Comparison of ENCODE assay signal across 13 cellular contexts in the genomic region with DNA sequence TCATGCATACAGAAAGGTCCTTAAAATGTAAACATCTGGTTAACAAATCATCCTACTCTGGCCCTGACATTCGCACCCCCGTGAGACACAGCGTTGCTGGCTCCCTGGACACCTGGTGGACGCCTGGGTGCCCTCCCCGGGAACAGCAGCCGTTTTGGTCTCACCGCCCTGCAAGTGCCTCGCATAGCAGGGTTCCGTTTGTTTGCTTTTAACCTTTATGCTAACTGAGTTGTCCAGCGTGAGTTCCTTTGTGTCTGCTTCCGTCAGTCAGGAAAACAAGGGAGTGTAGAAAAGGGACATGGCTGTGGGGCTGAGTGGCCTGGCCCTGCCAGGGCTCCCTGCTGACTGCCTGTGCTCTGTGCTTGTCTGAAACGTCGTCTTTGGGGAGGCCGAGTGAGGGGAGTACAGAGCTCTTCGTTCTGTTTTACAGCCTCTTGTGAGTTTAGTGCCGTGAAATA.
DNase-seq lines count a peak whose midpoint lies in the region; ATAC-seq lines count a peak whose summit lies in the region.
"Had no signal": no experiment of that assay in that cellular context is flagged by ENCODE, and none has a peak within 500 bp of the region (broad histone marks: within the 10 kb centered on the region; RNA-seq: fewer than 3 reads in every experiment).

No MANE protein-coding gene starts in this region.

- DNase-seq in DMS153 (lab: John Stamatoyannopoulos, UW) (peak; percentile 72), NCI-H1092 (lab: John Stamatoyannopoulos, UW) (peak; percentile 41), astrocyte of the hippocampus (ENCODE audit: low read depth, low spot score) (peak; percentile 38), mesenchymal stem cell (no peak), HAP-1 (ENCODE audit: low spot score in 2 of 2) (no peak), cardiac septum (ENCODE audit: low spot score) (no peak)
- DNase-seq in stimulated activated CD4-positive, alpha-beta T cell treated with anti-CD3 and anti-CD28 coated beads, Interleukin-12 subunit alpha, Interleukin-12 subunit beta, amount 100 ng/mL, for 4 hours: no peak
- DNase-seq: activated CD4-positive, CD25-positive, alpha-beta regulatory T cell; activated T-cell treated with anti-CD3 and anti-CD28 coated beads, Interleukin-2, amount 50 U/mL, for 4 hours; body of pancreas; NCI-H526 had no signal

- H3K4me1 ChIP-seq in mesenchymal stem cell (ENCODE audit: control insufficient read depth, insufficient read depth, low read depth, low read length): peaks cover 17% of the 10 kb centered on the region
- H3K4me1 ChIP-seq in HAP-1: no peaks in the 10 kb centered on the region
- H3K4me1 ChIP-seq: body of pancreas had no signal

- H3K36me3 ChIP-seq in mesenchymal stem cell (ENCODE audit: control insufficient read depth in 1 of 2, insufficient read depth in 2 of 2, low read depth in 1 of 2, low read length in 2 of 2) (peaks cover 37 to 76% of the 10 kb centered on the region in 2 experiments), HAP-1 (replicated peaks) (peaks cover 26% of the 10 kb centered on the region)

- H3K9ac ChIP-seq in mesenchymal stem cell (ENCODE audit: low read length): peak overlapping the region; percentile 48

- peaks cover 65% of the 10 kb centered on the region for H3K79me1 ChIP-seq in mesenchymal stem cell (replicated peaks; ENCODE audit: low read length, poor library complexity, severe bottlenecking)

- H3K27ac ChIP-seq in mesenchymal stem cell (ENCODE audit: low read length, poor library complexity, severe bottlenecking): peak overlapping the region; percentile 7
- H3K27ac ChIP-seq: body of pancreas, epithelial cell of prostate had no signal

- no peak for ATAC-seq in HG02759 (IDR thresholded peaks at IDR 0.05; ENCODE audit: unreplicated experiment)
- ATAC-seq: activated T-cell treated with anti-CD3 and anti-CD28 coated beads, Interleukin-2, amount 50 U/mL, for 4 hours; body of pancreas had no signal

- no peak overlapping the region for H2BK5ac ChIP-seq in mesenchymal stem cell (ENCODE audit: low read depth, low read length, poor library complexity, severe bottlenecking)

- H3K23ac ChIP-seq in mesenchymal stem cell (ENCODE audit: low read length in 2 of 2): peak overlapping the region in 1 of 2 experiments; percentile 60

- H3K4ac ChIP-seq in mesenchymal stem cell (ENCODE audit: low read depth in 1 of 2, low read length in 2 of 2): peak overlapping the region in 1 of 2 experiments; percentile 47

- no peak overlapping the region for H3K4me2 ChIP-seq in mesenchymal stem cell (ENCODE audit: low read length, poor library complexity, severe bottlenecking)

- no peak overlapping the region for H4K8ac ChIP-seq in mesenchymal stem cell (ENCODE audit: low read length)

- in situ Hi-C loops in HAP-1 (cut with MboI; ENCODE audit: low sequenced_read_pairs): no loop called here

- no peak overlapping the region for H3K18ac ChIP-seq in mesenchymal stem cell (ENCODE audit: low read depth in 1 of 2, low read length in 2 of 2)

- no peak overlapping the region for H2BK12ac ChIP-seq in mesenchymal stem cell (ENCODE audit: low read length in 2 of 2)

- no peak overlapping the region for H2BK120ac ChIP-seq in mesenchymal stem cell (ENCODE audit: low read depth, low read length)

- H3K27me3 ChIP-seq in mesenchymal stem cell (ENCODE audit: control insufficient read depth in 1 of 2, insufficient read depth in 1 of 2, low read length in 2 of 2) (no peaks in the 10 kb centered on the region), HAP-1 (ENCODE audit: low read depth) (no peaks in the 10 kb centered on the region)
- H3K27me3 ChIP-seq: body of pancreas had no signal

- H2AFZ ChIP-seq in mesenchymal stem cell (ENCODE audit: low read depth, low read length): no peak overlapping the region

- H3K14ac ChIP-seq in mesenchymal stem cell (ENCODE audit: low read length in 2 of 2): no peak overlapping the region

- 67% methylated on average over 16 of the region's 16 CpGs for WGBS in mesenchymal stem cell

- peak overlapping the region; percentile 48 for H2AK5ac ChIP-seq in mesenchymal stem cell (ENCODE audit: low read length, severe bottlenecking)

- H3K4me3 ChIP-seq in mesenchymal stem cell (ENCODE audit: insufficient read depth in 1 of 2, low read depth in 1 of 2, low read length in 2 of 2): no peak overlapping the region
- no peak overlapping the region for H3K4me3 ChIP-seq in HAP-1
- H3K4me3 ChIP-seq: body of pancreas had no signal

- H4K91ac ChIP-seq in mesenchymal stem cell (ENCODE audit: low read length): no peak overlapping the region

- no peak overlapping the region for H2BK15ac ChIP-seq in mesenchymal stem cell (ENCODE audit: low read depth, poor library complexity, severe bottlenecking)

- intact Hi-C loops in cardiac septum (cut with DNase I): no loop called here

- H3K9me3 ChIP-seq in mesenchymal stem cell (ENCODE audit: control insufficient read depth, low read length): no peaks in the 10 kb centered on the region
- H3K9me3 ChIP-seq in HAP-1: no peaks in the 10 kb centered on the region
- H3K9me3 ChIP-seq: body of pancreas had no signal

Comparison
In these comparisons a context has a peak if more than half of its experiments do, and no peak if none do; other contexts are left out.
1. DNase-seq: peak in DMS153 (single experiment), NCI-H1092 (single experiment) and astrocyte of the hippocampus (single experiment); none in mesenchymal stem cell (single experiment), stimulated activated CD4-positive, alpha-beta T cell treated with anti-CD3 and anti-CD28 coated beads, Interleukin-12 subunit alpha, Interleukin-12 subunit beta, amount 100 ng/mL, for 4 hours (single experiment), HAP-1 (0 of 2) and cardiac septum (single experiment).